Comparison of ENCODE assay signal across 1 cellular context in the genomic region with DNA sequence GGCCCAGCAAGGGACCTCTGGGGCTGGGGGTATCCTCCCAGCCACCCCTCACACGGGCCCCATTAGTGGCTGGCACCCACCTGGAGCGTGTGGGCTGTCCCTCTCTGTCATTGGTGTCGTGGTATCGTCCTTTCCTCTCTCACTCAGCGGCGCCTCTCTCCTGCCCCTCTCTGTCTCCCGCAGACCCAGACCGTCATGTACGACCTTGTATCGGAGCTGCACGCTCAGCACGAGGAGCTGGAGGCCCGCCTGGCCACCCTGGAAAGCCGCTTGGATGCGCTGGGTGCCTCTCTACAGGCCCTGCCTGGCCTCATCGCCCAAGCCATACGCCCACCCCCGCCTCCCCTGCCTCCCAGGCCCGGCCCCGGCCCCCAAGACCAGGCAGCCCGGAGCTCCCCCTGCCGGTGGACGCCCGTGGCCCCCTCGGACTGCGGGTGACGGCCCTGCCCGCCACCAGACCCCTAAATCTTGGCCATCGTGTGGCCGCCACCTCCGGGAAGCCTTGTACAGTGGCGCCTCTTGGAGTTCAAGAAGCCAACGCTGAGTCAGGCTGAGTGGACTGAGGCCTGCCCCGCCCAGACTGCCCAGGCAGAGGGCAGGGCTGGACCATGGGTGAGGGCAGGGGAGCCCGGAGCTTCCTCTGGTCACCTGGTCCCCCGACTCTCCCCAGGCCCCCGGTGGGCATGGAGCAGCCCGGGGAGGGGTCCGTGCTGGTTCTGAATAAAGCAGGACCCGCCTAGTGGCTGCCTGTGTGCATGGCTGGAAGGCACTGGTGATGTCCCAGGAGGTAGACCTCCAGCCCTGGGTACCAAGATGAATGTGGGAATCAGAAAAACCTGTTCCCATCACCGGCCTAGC.
TF ChIP-seq lines count a peak whose summit lies in the region.

No MANE protein-coding gene starts in this region.

TF ChIP-seq in HepG2, 621 proteins besides CTCF, POLR2A, EP300 and RAD21 (continues in another document):
- 0 out of 2 replicates have a peak, but pooled peaks have one; percentile 7 for TF ChIP-seq ZC3H13 (CRISPR knock-in tag; IDR thresholded peaks at IDR 0.05)
- TF ChIP-seq GTF2F1 (IDR thresholded peaks at IDR 0.05; ENCODE audit: low read length) = no peak
- TF ChIP-seq PATZ1 (CRISPR knock-in tag; IDR thresholded peaks at IDR 0.05) = peak; percentile 72
- TF ChIP-seq ZFX (CRISPR knock-in tag; IDR thresholded peaks at IDR 0.05; ENCODE audit: low read depth) = peak; percentile 49
- TF ChIP-seq ZNF777 (CRISPR knock-in tag; IDR thresholded peaks at IDR 0.05) = no peak
- peak in 1 of 2 experiments; percentile 61; a peak in 2 of 4 replicates for TF ChIP-seq HMGXB4 (CRISPR knock-in tag; IDR thresholded peaks at IDR 0.05; ENCODE audit: borderline replicate concordance in 1 of 2, low read depth in 1 of 2)
- TF ChIP-seq, protein P1, sequence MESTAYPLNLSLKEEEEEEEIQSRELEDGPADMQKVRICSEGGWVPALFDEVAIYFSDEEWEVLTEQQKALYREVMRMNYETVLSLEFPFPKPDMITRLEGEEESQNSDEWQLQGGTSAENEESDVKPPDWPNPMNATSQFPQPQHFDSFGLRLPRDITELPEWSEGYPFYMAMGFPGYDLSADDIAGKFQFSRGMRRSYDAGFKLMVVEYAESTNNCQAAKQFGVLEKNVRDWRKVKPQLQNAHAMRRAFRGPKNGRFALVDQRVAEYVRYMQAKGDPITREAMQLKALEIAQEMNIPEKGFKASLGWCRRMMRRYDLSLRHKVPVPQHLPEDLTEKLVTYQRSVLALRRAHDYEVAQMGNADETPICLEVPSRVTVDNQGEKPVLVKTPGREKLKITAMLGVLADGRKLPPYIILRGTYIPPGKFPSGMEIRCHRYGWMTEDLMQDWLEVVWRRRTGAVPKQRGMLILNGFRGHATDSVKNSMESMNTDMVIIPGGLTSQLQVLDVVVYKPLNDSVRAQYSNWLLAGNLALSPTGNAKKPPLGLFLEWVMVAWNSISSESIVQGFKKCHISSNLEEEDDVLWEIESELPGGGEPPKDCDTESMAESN (CRISPR knock-in tag; conservative IDR thresholded peaks at IDR 0.05) = 0 out of 2 replicates have a peak, but pooled peaks have one; percentile 53
- TF ChIP-seq ELF4 (CRISPR knock-in tag; IDR thresholded peaks at IDR 0.05; ENCODE audit: borderline replicate concordance) = no peak
- peak; percentile 27; the same call in 1 of the 2 replicates for TF ChIP-seq HNRNPL (IDR thresholded peaks at IDR 0.05; ENCODE audit: low read depth, low read length)
- peak; percentile 36 for TF ChIP-seq ZNF883 (CRISPR knock-in tag; IDR thresholded peaks at IDR 0.05; ENCODE audit: not compliant biosample characterization)
- peak; percentile 34; the same call in 1 of the 2 replicates for TF ChIP-seq ZNF350 (CRISPR knock-in tag; IDR thresholded peaks at IDR 0.05; ENCODE audit: borderline replicate concordance, low read depth)
- peak; percentile 43; the same call in 1 of the 2 replicates for TF ChIP-seq MAFG (CRISPR knock-in tag; IDR thresholded peaks at IDR 0.05)
- TF ChIP-seq TCF12 (IDR thresholded peaks at IDR 0.05) = no peak
- no peak for TF ChIP-seq TCF12 (CRISPR knock-in tag; IDR thresholded peaks at IDR 0.05)
- no peak for TF ChIP-seq ZNF333 (CRISPR knock-in tag; IDR thresholded peaks at IDR 0.05; ENCODE audit: borderline replicate concordance)
- peak; percentile 59 for TF ChIP-seq ZBTB7B (CRISPR knock-in tag; IDR thresholded peaks at IDR 0.05)
- TF ChIP-seq CEBPZ (IDR thresholded peaks at IDR 0.05; ENCODE audit: low read length) = no peak
- peak; percentile 17; the same call in 1 of the 2 replicates for TF ChIP-seq PHF8 (CRISPR knock-in tag; IDR thresholded peaks at IDR 0.05)
- TF ChIP-seq TBX2 (CRISPR knock-in tag; IDR thresholded peaks at IDR 0.05; ENCODE audit: borderline replicate concordance) = 0 out of 2 replicates have a peak, but pooled peaks have one; percentile 26
- TF ChIP-seq, protein P2, sequence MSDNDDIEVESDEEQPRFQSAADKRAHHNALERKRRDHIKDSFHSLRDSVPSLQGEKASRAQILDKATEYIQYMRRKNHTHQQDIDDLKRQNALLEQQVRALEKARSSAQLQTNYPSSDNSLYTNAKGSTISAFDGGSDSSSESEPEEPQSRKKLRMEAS (IDR thresholded peaks at IDR 0.05) = peak; percentile 43; the same call in 1 of the 2 replicates
- TF ChIP-seq ZNF678 (CRISPR knock-in tag; IDR thresholded peaks at IDR 0.05) = 0 out of 2 replicates have a peak, but pooled peaks have one; percentile 26
- TF ChIP-seq HNRNPH1 (optimal IDR thresholded peaks at IDR 0.05; ENCODE audit: low read depth, low read length) = no peak
- TF ChIP-seq, protein P3, sequence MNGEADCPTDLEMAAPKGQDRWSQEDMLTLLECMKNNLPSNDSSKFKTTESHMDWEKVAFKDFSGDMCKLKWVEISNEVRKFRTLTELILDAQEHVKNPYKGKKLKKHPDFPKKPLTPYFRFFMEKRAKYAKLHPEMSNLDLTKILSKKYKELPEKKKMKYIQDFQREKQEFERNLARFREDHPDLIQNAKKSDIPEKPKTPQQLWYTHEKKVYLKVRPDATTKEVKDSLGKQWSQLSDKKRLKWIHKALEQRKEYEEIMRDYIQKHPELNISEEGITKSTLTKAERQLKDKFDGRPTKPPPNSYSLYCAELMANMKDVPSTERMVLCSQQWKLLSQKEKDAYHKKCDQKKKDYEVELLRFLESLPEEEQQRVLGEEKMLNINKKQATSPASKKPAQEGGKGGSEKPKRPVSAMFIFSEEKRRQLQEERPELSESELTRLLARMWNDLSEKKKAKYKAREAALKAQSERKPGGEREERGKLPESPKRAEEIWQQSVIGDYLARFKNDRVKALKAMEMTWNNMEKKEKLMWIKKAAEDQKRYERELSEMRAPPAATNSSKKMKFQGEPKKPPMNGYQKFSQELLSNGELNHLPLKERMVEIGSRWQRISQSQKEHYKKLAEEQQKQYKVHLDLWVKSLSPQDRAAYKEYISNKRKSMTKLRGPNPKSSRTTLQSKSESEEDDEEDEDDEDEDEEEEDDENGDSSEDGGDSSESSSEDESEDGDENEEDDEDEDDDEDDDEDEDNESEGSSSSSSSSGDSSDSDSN (CRISPR knock-in tag; IDR thresholded peaks at IDR 0.05) = peak; percentile 32; the same call in 1 of the 2 replicates
- TF ChIP-seq, protein P4, sequence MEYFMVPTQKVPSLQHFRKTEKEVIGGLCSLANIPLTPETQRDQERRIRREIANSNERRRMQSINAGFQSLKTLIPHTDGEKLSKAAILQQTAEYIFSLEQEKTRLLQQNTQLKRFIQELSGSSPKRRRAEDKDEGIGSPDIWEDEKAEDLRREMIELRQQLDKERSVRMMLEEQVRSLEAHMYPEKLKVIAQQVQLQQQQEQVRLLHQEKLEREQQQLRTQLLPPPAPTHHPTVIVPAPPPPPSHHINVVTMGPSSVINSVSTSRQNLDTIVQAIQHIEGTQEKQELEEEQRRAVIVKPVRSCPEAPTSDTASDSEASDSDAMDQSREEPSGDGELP (IDR thresholded peaks at IDR 0.05; ENCODE audit: borderline replicate concordance, low read depth) = peak; percentile 9; the same call in 1 of the 2 replicates
- TF ChIP-seq SP5 (CRISPR knock-in tag; IDR thresholded peaks at IDR 0.05; ENCODE audit: borderline replicate concordance, low read depth) = no peak
- TF ChIP-seq SRSF1 (optimal IDR thresholded peaks at IDR 0.05; ENCODE audit: low read depth, low read length) = no peak
- TF ChIP-seq MAZ (IDR thresholded peaks at IDR 0.05; ENCODE audit: borderline replicate concordance, low read depth, low read length) = no peak
- TF ChIP-seq MAZ (CRISPR knock-in tag; IDR thresholded peaks at IDR 0.05; ENCODE audit: low read depth) = 0 out of 2 replicates have a peak, but pooled peaks have one; percentile 42
- TF ChIP-seq, protein P5, sequence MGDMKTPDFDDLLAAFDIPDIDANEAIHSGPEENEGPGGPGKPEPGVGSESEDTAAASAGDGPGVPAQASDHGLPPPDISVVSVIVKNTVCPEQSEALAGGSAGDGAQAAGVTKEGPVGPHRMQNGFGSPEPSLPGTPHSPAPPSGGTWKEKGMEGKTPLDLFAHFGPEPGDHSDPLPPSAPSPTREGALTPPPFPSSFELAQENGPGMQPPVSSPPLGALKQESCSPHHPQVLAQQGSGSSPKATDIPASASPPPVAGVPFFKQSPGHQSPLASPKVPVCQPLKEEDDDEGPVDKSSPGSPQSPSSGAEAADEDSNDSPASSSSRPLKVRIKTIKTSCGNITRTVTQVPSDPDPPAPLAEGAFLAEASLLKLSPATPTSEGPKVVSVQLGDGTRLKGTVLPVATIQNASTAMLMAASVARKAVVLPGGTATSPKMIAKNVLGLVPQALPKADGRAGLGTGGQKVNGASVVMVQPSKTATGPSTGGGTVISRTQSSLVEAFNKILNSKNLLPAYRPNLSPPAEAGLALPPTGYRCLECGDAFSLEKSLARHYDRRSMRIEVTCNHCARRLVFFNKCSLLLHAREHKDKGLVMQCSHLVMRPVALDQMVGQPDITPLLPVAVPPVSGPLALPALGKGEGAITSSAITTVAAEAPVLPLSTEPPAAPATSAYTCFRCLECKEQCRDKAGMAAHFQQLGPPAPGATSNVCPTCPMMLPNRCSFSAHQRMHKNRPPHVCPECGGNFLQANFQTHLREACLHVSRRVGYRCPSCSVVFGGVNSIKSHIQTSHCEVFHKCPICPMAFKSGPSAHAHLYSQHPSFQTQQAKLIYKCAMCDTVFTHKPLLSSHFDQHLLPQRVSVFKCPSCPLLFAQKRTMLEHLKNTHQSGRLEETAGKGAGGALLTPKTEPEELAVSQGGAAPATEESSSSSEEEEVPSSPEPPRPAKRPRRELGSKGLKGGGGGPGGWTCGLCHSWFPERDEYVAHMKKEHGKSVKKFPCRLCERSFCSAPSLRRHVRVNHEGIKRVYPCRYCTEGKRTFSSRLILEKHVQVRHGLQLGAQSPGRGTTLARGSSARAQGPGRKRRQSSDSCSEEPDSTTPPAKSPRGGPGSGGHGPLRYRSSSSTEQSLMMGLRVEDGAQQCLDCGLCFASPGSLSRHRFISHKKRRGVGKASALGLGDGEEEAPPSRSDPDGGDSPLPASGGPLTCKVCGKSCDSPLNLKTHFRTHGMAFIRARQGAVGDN (CRISPR knock-in tag; IDR thresholded peaks at IDR 0.05) = peak; percentile 34
- TF ChIP-seq ETV5 (CRISPR knock-in tag; IDR thresholded peaks at IDR 0.05; ENCODE audit: borderline replicate concordance) = no peak
- peak; percentile 15; the same call in 1 of the 2 replicates for TF ChIP-seq RXRA (CRISPR knock-in tag; IDR thresholded peaks at IDR 0.05)
- peak; percentile 45; the same call in 1 of the 2 replicates for TF ChIP-seq SAP130 (CRISPR knock-in tag; IDR thresholded peaks at IDR 0.05; ENCODE audit: low read depth)
- TF ChIP-seq NFE2L1 (CRISPR knock-in tag; IDR thresholded peaks at IDR 0.05; ENCODE audit: borderline replicate concordance) = no peak
- peak; percentile 16; the same call in 1 of the 2 replicates for TF ChIP-seq STAG1 (CRISPR knock-in tag; IDR thresholded peaks at IDR 0.05)
- no peak for TF ChIP-seq ZNF354B (CRISPR knock-in tag; IDR thresholded peaks at IDR 0.05)
- peak; percentile 28; the same call in 1 of the 2 replicates for TF ChIP-seq FOSL2 (CRISPR knock-in tag; IDR thresholded peaks at IDR 0.05)
- no peak for TF ChIP-seq THYN1 (CRISPR knock-in tag; IDR thresholded peaks at IDR 0.05; ENCODE audit: borderline replicate concordance, low read depth)
- 0 out of 2 replicates have a peak, but pooled peaks have one; percentile 34 for TF ChIP-seq MEIS1 (CRISPR knock-in tag; IDR thresholded peaks at IDR 0.05; ENCODE audit: borderline replicate concordance)
- no peak for TF ChIP-seq CBX5 (CRISPR knock-in tag; IDR thresholded peaks at IDR 0.05; ENCODE audit: borderline replicate concordance)
- TF ChIP-seq HNRNPUL1 (IDR thresholded peaks at IDR 0.05; ENCODE audit: low read depth, low read length) = no peak
